ENCODE assay signal across 21 cellular contexts in genomic region chr14:93747560-93747959, GRCh38. TPM values are rescaled to one million over a fixed set of nuclear protein-coding genes. Genes with fewer than 3 reads are reported as not detected.
"Had no signal": no experiment of that assay in that cellular context is flagged by ENCODE, and none has a peak within 500 bp of the region (broad histone marks: within the 10 kb centered on the region; RNA-seq: fewer than 3 reads in every experiment).

No MANE protein-coding gene starts in this region.

- H3K9me3 Mint-ChIP-seq: activated CD4-positive, alpha-beta T cell treated with anti-CD3 and anti-CD28 coated beads, Interleukin-2, amount 10 ng/mL, durations not matched to agents 7 days and 5 days; activated naive CD4-positive, alpha-beta T cell treated with anti-CD3 and anti-CD28 coated beads for 36 hours; activated T-cell treated with anti-CD3 and anti-CD28 coated beads, Interleukin-2, amount 50 U/mL, for 4 hours; nephron; stimulated activated naive CD8-positive, alpha-beta T cell treated with anti-CD3 and anti-CD28 coated beads, Interleukin-15, amount 100 ng/mL, for 72 hours had no signal

- H3K36me3 ChIP-seq: ascending aorta, breast epithelium, upper lobe of right lung had no signal

- DNase-seq: activated CD4-positive, alpha-beta T cell treated with anti-CD3 and anti-CD28 coated beads, Interleukin-2, amount 10 ng/mL, durations not matched to agents 7 days and 5 days; activated CD8-positive, alpha-beta memory T cell treated with anti-CD3 and anti-CD28 coated beads, Interleukin-2, amount 50 U/mL, for 4 hours; activated naive CD4-positive, alpha-beta T cell treated with anti-CD3 and anti-CD28 coated beads for 36 hours; activated T-cell treated with anti-CD3 and anti-CD28 coated beads, Interleukin-2, amount 50 U/mL, for 4 hours; dermis blood vessel endothelial cell; effector memory CD4-positive, alpha-beta T cell; islet precursor cell; small intestine; stimulated activated CD4-positive, alpha-beta T cell treated with anti-CD3 and anti-CD28 coated beads, Interleukin-4, amount 100 ng/mL, for 1 hour; stimulated activated naive CD8-positive, alpha-beta T cell treated with anti-CD3 and anti-CD28 coated beads, Interleukin-15, amount 100 ng/mL, for 72 hours; T-helper 1 cell; T-helper 9 cell; testis; upper lobe of right lung had no signal

- H3K9me3 ChIP-seq: ascending aorta, breast epithelium, testis, upper lobe of right lung had no signal

- H3K4me1 Mint-ChIP-seq: activated CD4-positive, alpha-beta T cell treated with anti-CD3 and anti-CD28 coated beads, Interleukin-2, amount 10 ng/mL, durations not matched to agents 7 days and 5 days; stimulated activated naive CD8-positive, alpha-beta T cell treated with anti-CD3 and anti-CD28 coated beads, Interleukin-15, amount 100 ng/mL, for 72 hours had no signal

- H3K27me3 Mint-ChIP-seq: activated CD4-positive, alpha-beta T cell treated with anti-CD3 and anti-CD28 coated beads, Interleukin-2, amount 10 ng/mL, durations not matched to agents 7 days and 5 days had no signal

- H3K4me3 ChIP-seq: ascending aorta, breast epithelium, lung, testis, upper lobe of right lung had no signal

- H3K4me3 Mint-ChIP-seq: activated CD4-positive, alpha-beta T cell treated with anti-CD3 and anti-CD28 coated beads, Interleukin-2, amount 10 ng/mL, durations not matched to agents 7 days and 5 days; activated naive CD4-positive, alpha-beta T cell treated with anti-CD3 and anti-CD28 coated beads for 36 hours; activated T-cell treated with anti-CD3 and anti-CD28 coated beads, Interleukin-2, amount 50 U/mL, for 4 hours; nephron; stimulated activated naive CD8-positive, alpha-beta T cell treated with anti-CD3 and anti-CD28 coated beads, Interleukin-15, amount 100 ng/mL, for 72 hours had no signal

- H3K4me1 ChIP-seq: ascending aorta, breast epithelium, testis, upper lobe of right lung had no signal

- H3K27me3 ChIP-seq: ascending aorta, breast epithelium, testis had no signal

- ATAC-seq: activated CD4-positive, CD25-positive, alpha-beta regulatory T cell treated with anti-CD3 and anti-CD28 coated beads, Interleukin-2, amount 50 U/mL, for 24 hours; activated T-cell treated with anti-CD3 and anti-CD28 coated beads, Interleukin-2, amount 50 U/mL, for 4 hours; stimulated activated naive CD8-positive, alpha-beta T cell treated with anti-CD3 and anti-CD28 coated beads, Interleukin-15, amount 100 ng/mL, for 72 hours; upper lobe of right lung had no signal

- H3K27ac ChIP-seq: ascending aorta, breast epithelium, testis, upper lobe of right lung had no signal

- H3K27ac Mint-ChIP-seq: activated CD4-positive, alpha-beta T cell treated with anti-CD3 and anti-CD28 coated beads, Interleukin-2, amount 10 ng/mL, durations not matched to agents 7 days and 5 days; activated naive CD4-positive, alpha-beta T cell treated with anti-CD3 and anti-CD28 coated beads for 36 hours; nephron; stimulated activated naive CD8-positive, alpha-beta T cell treated with anti-CD3 and anti-CD28 coated beads, Interleukin-15, amount 100 ng/mL, for 72 hours had no signal

RNA-seq across cellular contexts. Expression of gene PRIMA1, which starts 40.7 kb away (rescaled TPM):
- total RNA-seq: activated CD4-positive, alpha-beta T cell treated with anti-CD3 and anti-CD28 coated beads, Interleukin-2, amount 10 ng/mL, durations not matched to agents 7 days and 5 days; activated naive CD4-positive, alpha-beta T cell treated with anti-CD3 and anti-CD28 coated beads for 36 hours; activated T-cell treated with anti-CD3 and anti-CD28 coated beads, Interleukin-2, amount 50 U/mL, for 4 hours; dermis blood vessel endothelial cell; fibroblast of villous mesenchyme; glomerular endothelial cell had no signal
